ENCODE assay signal across 10 cellular contexts in the genomic region with DNA sequence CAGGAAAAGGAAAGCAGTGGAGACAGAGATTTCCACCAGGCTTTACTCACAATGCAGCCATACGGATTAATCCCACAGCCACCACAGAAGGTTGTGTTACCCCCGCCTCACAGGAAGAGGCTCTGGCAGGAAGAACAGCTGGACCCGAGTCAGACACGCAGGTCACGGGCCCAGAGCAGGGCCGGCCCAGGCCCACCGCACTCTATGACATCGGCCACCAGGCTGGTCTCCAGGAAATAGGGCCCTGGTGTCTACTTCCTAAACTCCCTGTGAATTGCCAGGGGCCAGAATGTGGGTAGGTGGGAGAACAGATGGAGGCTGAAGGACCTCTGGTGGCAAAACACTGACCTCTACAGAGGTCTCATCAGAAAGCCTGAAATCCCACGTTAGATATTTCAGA. TPM values are rescaled to one million over a fixed set of nuclear protein-coding genes. Genes with fewer than 3 reads are reported as not detected.
DNase-seq lines count a peak whose midpoint lies in the region; ATAC-seq and TF ChIP-seq lines count a peak whose summit lies in the region.
"Had no signal": no experiment of that assay in that cellular context is flagged by ENCODE, and none has a peak within 500 bp of the region (broad histone marks: within the 10 kb centered on the region; RNA-seq: fewer than 3 reads in every experiment).

No MANE protein-coding gene starts in this region.

- H3K36me3 ChIP-seq in endodermal cell (ENCODE audit: control insufficient read depth, insufficient read depth, low read length): peaks cover 34% of the 10 kb centered on the region
- H3K36me3 ChIP-seq in neural progenitor cell: no peaks in the 10 kb centered on the region

- no peak overlapping the region for H2AFZ ChIP-seq in neural progenitor cell (replicated peaks)

- no peak for ATAC-seq in HG03354 (IDR thresholded peaks at IDR 0.05; ENCODE audit: poor library complexity, severe bottlenecking, unreplicated experiment)

- H3K4me1 ChIP-seq in endodermal cell (ENCODE audit: control insufficient read depth, insufficient read depth, low read length): peaks cover 25% of the 10 kb centered on the region
- H3K4me1 ChIP-seq in neural progenitor cell: peaks cover 37% of the 10 kb centered on the region

- no peak for TF ChIP-seq EP300 in Ishikawa (IDR thresholded peaks at IDR 0.05; ENCODE audit: borderline replicate concordance)

- H3K4me3 ChIP-seq in endodermal cell (ENCODE audit: low read length) (no peak overlapping the region), neural progenitor cell (no peak overlapping the region)

- H3K9ac ChIP-seq in endodermal cell (ENCODE audit: extremely low read depth, low read length, poor library complexity, severe bottlenecking): no peak overlapping the region
- no peak overlapping the region for H3K9ac ChIP-seq in neural progenitor cell

- H3K27me3 ChIP-seq in endodermal cell (ENCODE audit: control insufficient read depth, insufficient read depth, low read length, poor library complexity, severe bottlenecking) (no peaks in the 10 kb centered on the region), neural progenitor cell (no peaks in the 10 kb centered on the region)

- H3K27ac Mint-ChIP-seq in endodermal cell (peak overlapping the region; percentile 96), neural progenitor cell (peak overlapping the region; percentile 98)

- H3K4me1 Mint-ChIP-seq in endodermal cell: peaks cover 32% of the 10 kb centered on the region
- peaks cover 40% of the 10 kb centered on the region for H3K4me1 Mint-ChIP-seq in neural progenitor cell

- H4K20me1 ChIP-seq in neural progenitor cell (ENCODE audit: low read depth): peaks cover 4% of the 10 kb centered on the region

- peak; percentile 8 for DNase-seq in AG08395 (ENCODE audit: low spot score)
- DNase-seq in endodermal cell: peak; percentile 61
- DNase-seq in neural progenitor cell (ENCODE audit: low spot score): peak; percentile 42
- DNase-seq in DMS 273 (lab: John Stamatoyannopoulos, UW; ENCODE audit: unreplicated experiment): no peak
- DNase-seq in hippocampal formation (lab: John Stamatoyannopoulos, UW): no peak
- DNase-seq in DMS53 (lab: John Stamatoyannopoulos, UW): no peak
- DNase-seq: activated effector memory CD4-positive, alpha-beta T cell treated with anti-CD3 and anti-CD28 coated beads, Interleukin-2, amount 50 U/mL, for 16 hours; stimulated activated CD4-positive, alpha-beta T cell treated with anti-CD3 and anti-CD28 coated beads, Interleukin-2, amount 100 ng/mL, for 48 hours had no signal

- TF ChIP-seq CTCF in endodermal cell (conservative IDR thresholded peaks at IDR 0.05) (peak; percentile 47), neural progenitor cell (IDR thresholded peaks at IDR 0.05) (peak; percentile 38)

- H3K9me3 Mint-ChIP-seq in endodermal cell (peaks cover 4% of the 10 kb centered on the region), neural progenitor cell (no peaks in the 10 kb centered on the region)

- peaks cover 4% of the 10 kb centered on the region for H3K27me3 Mint-ChIP-seq in endodermal cell (ENCODE audit: insufficient read depth)
- H3K27me3 Mint-ChIP-seq in neural progenitor cell (ENCODE audit: insufficient read depth, low read depth): peaks cover 2% of the 10 kb centered on the region

- peak overlapping the region; percentile 65 for H3K4me2 ChIP-seq in neural progenitor cell

- peak overlapping the region; percentile 97 for H3K27ac ChIP-seq in endodermal cell (ENCODE audit: low read depth, low read length)
- no peak overlapping the region for H3K27ac ChIP-seq in neural progenitor cell

- H3F3A ChIP-seq in neural progenitor cell (ENCODE audit: low read depth): peaks cover 37% of the 10 kb centered on the region

- TF ChIP-seq RAD21 in Ishikawa (IDR thresholded peaks at IDR 0.05; ENCODE audit: low read depth): no peak

- no peaks in the 10 kb centered on the region for H3K79me2 ChIP-seq in neural progenitor cell (ENCODE audit: low read depth)

- H3K9me3 ChIP-seq in endodermal cell (ENCODE audit: control insufficient read depth, low read length) (peaks cover 5% of the 10 kb centered on the region), neural progenitor cell (ENCODE audit: low read depth) (no peaks in the 10 kb centered on the region)

- WGBS in endodermal cell (ENCODE audit: insufficient coverage in 1 of 2, insufficient read length in 1 of 2), 2 experiments: 68 to 87% methylated on average over 6 to 9 of the region's 9 CpGs

- H3K4me3 Mint-ChIP-seq in endodermal cell: no peak overlapping the region
- H3K4me3 Mint-ChIP-seq in neural progenitor cell: peak overlapping the region; percentile 66

- H3K36me3 Mint-ChIP-seq in endodermal cell (ENCODE audit: low read depth) (peaks cover 27% of the 10 kb centered on the region), neural progenitor cell (peaks cover 10% of the 10 kb centered on the region)

TF ChIP-seq in Ishikawa, 13 proteins besides CTCF, POLR2A, EP300 and RAD21:
- TF ChIP-seq ZBTB7A (IDR thresholded peaks at IDR 0.05; ENCODE audit: low read depth): 0 out of 2 replicates have a peak, but pooled peaks have one; percentile 7
- TF ChIP-seq, protein P1, sequence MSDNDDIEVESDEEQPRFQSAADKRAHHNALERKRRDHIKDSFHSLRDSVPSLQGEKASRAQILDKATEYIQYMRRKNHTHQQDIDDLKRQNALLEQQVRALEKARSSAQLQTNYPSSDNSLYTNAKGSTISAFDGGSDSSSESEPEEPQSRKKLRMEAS (IDR thresholded peaks at IDR 0.05): no peak
- no peak for TF ChIP-seq TCF12 (IDR thresholded peaks at IDR 0.05; ENCODE audit: low read depth)
- no peak for TF ChIP-seq TAF1 (IDR thresholded peaks at IDR 0.05; ENCODE audit: low read depth)
- TF ChIP-seq TEAD4 (IDR thresholded peaks at IDR 0.05): no peak
- TF ChIP-seq CEBPB (IDR thresholded peaks at IDR 0.05): no peak
- no peak for TF ChIP-seq EGR1 (IDR thresholded peaks at IDR 0.05)

RNA-seq across cellular contexts. Expression of a gene that starts 15.6 kb away (rescaled TPM):
- total RNA-seq in endodermal cell: 100 to 1,000 TPM in 1 of 2 donors, 10 to 100 TPM in 1; 76.2 to 101 TPM
- 58.9 TPM for polyA plus RNA-seq in endodermal cell (2013, experiment 1 of 2)
- polyA plus RNA-seq in endodermal cell (2013, experiment 2 of 2): 55.0 TPM
- 31.8 and 67.8 TPM in 2 replicates for total RNA-seq in neural progenitor cell (ENCODE audit: low replicate concordance)

RNA-seq across cellular contexts. Expression of a gene that starts 47.2 kb away (rescaled TPM):
- total RNA-seq in endodermal cell (not detected), neural progenitor cell (ENCODE audit: low replicate concordance) (not detected in 2 replicates)
- not detected for polyA plus RNA-seq in endodermal cell (2013, experiment 1 of 2)
- not detected for polyA plus RNA-seq in endodermal cell (2013, experiment 2 of 2)

Comparison
In these comparisons a context has a peak if more than half of its experiments do, and no peak if none do; other contexts are left out.
1. DNase-seq: peak in AG08395 (single experiment), endodermal cell (single experiment) and neural progenitor cell (single experiment); none in DMS 273 (single experiment), hippocampal formation (0 of 2) and DMS53 (single experiment).